19 cellular contexts compared by ENCODE assay signal in genomic region chr6:143783077-143783476, GRCh38.
"Had no signal": no experiment of that assay in that cellular context is flagged by ENCODE, and none has a peak within 500 bp of the region (broad histone marks: within the 10 kb centered on the region; RNA-seq: fewer than 3 reads in every experiment).

No MANE protein-coding gene starts in this region.

- FAIRE-seq: pancreas, urothelium cell line had no signal

- ATAC-seq: foreskin keratinocyte, mucosa of descending colon, natural killer cell, pancreas, right cardiac atrium had no signal

- DNase-seq: effector CD4-positive, alpha-beta T cell; foreskin keratinocyte; head of caudate nucleus; hippocampal formation; kidney glomerular epithelial cell; mucosa of descending colon; natural killer cell; pancreas; right cardiac atrium; stimulated activated CD4-positive, alpha-beta T cell treated with anti-CD3 and anti-CD28 coated beads, Interleukin-2, amount 100 ng/mL, for 48 hours; stimulated activated naive CD4-positive, alpha-beta T cell treated with Interleukin-2 at 50 U/mL for 16 hours had no signal

- H3K27ac Mint-ChIP-seq: natural killer cell, progenitor cell of endocrine pancreas, type B pancreatic cell had no signal

- H3K4me1 Mint-ChIP-seq: natural killer cell, neural crest cell had no signal

- H3K4me3 ChIP-seq: coronary artery, esophagus muscularis mucosa, mucosa of descending colon, pancreas, smooth muscle cell had no signal

- H3K36me3 ChIP-seq: pancreas had no signal

- H3K4me3 Mint-ChIP-seq: natural killer cell, neural crest cell, type B pancreatic cell had no signal

- H3K4me1 ChIP-seq: foreskin keratinocyte, pancreas had no signal

- H3K27me3 ChIP-seq: esophagus muscularis mucosa, foreskin keratinocyte, pancreas had no signal

- H3K27ac ChIP-seq: epithelial cell of prostate, foreskin keratinocyte, pancreas had no signal

- H3K9me3 ChIP-seq: pancreas had no signal

- H3K4me2 ChIP-seq: smooth muscle cell had no signal

- H3K27me3 Mint-ChIP-seq: progenitor cell of endocrine pancreas, type B pancreatic cell had no signal
